27 cellular contexts compared by ENCODE assay signal in genomic region chr11:29438815-29439214, GRCh38.
DNase-seq lines count a peak whose midpoint lies in the region; ATAC-seq and TF ChIP-seq lines count a peak whose summit lies in the region.
"Had no signal": no experiment of that assay in that cellular context is flagged by ENCODE, and none has a peak within 500 bp of the region (broad histone marks: within the 10 kb centered on the region; RNA-seq: fewer than 3 reads in every experiment).

No MANE protein-coding gene starts in this region.

- 85 to 91% methylated on average over 1 of the region's 1 CpG for WGBS in lower leg skin, 2 donors

- CTCF ChIA-PET in WTC11 (lab: Charles Lee): no interaction called here

- H3K4me3 Mint-ChIP-seq in WTC11: no peak overlapping the region
- H3K4me3 Mint-ChIP-seq: B cell; CD14-positive monocyte; CD4-positive, alpha-beta memory T cell; CD4-positive, alpha-beta T cell; CD8-positive, alpha-beta memory T cell; CD8-positive, alpha-beta T cell had no signal

- peaks cover 15% of the 10 kb centered on the region for H3K9me3 Mint-ChIP-seq in WTC11
- H3K9me3 Mint-ChIP-seq: CD4-positive, alpha-beta T cell had no signal

- TF ChIP-seq CTCF in WTC11 (IDR thresholded peaks at IDR 0.05) (no peak), lower leg skin (IDR thresholded peaks at IDR 0.05) (no peak)

- no peak for TF ChIP-seq POLR2A in lower leg skin (IDR thresholded peaks at IDR 0.05)

- no peak for DNase-seq in WTC11 (ENCODE audit: low spot score)
- no peak for DNase-seq in lower leg skin (ENCODE audit: low spot score in 2 of 2)
- DNase-seq: 8988T; ACHN; AML-193; BE2C; C1 segment of cervical spinal cord; Caco-2; Calu3; CD4-positive, alpha-beta memory T cell; CD4-positive, alpha-beta T cell; CD4-positive, CD25-positive, alpha-beta regulatory T cell; CD8-positive, alpha-beta memory T cell; CD8-positive, alpha-beta T cell; COR-L47; DMS 273 treated with DMSO at 0.1 percent for 48 hours; DMS153; DMS53; DMS79; DMS79 treated with DMSO at 0.1 percent for 48 hours; DND-41; EL had no signal

- intact Hi-C loops in lower leg skin (cut with DNase I; ENCODE audit: low total_unique reads): loop anchor here (10.0 kb wide), 1 partner anchor 1476 kb away; no protein-coding TSS in a partner anchor

- no peaks in the 10 kb centered on the region for H3K36me3 Mint-ChIP-seq in WTC11
- H3K36me3 Mint-ChIP-seq: CD14-positive monocyte; CD4-positive, alpha-beta memory T cell; CD4-positive, CD25-positive, alpha-beta regulatory T cell; CD8-positive, alpha-beta memory T cell; CD8-positive, alpha-beta T cell had no signal

- H3K4me3 ChIP-seq in lower leg skin (ENCODE audit: low read depth, poor library complexity, severe bottlenecking): no peak overlapping the region
- H3K4me3 ChIP-seq: A549; BLaER1; BLaER1 treated with 17β-estradiol and CSF1 and Interleukin-3, amounts not matched to agents 10 nM and 100 nM had no signal

- no peak for ATAC-seq in WTC11
- ATAC-seq: A549; CD8-positive, alpha-beta T cell had no signal

- POLR2A ChIA-PET in WTC11 (lab: Charles Lee): no interaction called here

- no peak overlapping the region for H3K27ac Mint-ChIP-seq in WTC11
- H3K27ac Mint-ChIP-seq: B cell; CD4-positive, alpha-beta memory T cell; CD4-positive, alpha-beta T cell; CD4-positive, CD25-positive, alpha-beta regulatory T cell; CD8-positive, alpha-beta memory T cell; CD8-positive, alpha-beta T cell had no signal

- H3K4me1 Mint-ChIP-seq in WTC11: no peaks in the 10 kb centered on the region
- H3K4me1 Mint-ChIP-seq: B cell; CD14-positive monocyte; CD4-positive, alpha-beta memory T cell; CD4-positive, CD25-positive, alpha-beta regulatory T cell; CD8-positive, alpha-beta memory T cell had no signal

- no peaks in the 10 kb centered on the region for H3K27me3 Mint-ChIP-seq in WTC11 (ENCODE audit: low read depth)
- H3K27me3 Mint-ChIP-seq: B cell; CD4-positive, alpha-beta memory T cell; CD4-positive, alpha-beta T cell; CD4-positive, CD25-positive, alpha-beta regulatory T cell; CD8-positive, alpha-beta memory T cell had no signal

TF ChIP-seq in WTC11, 78 proteins besides CTCF, POLR2A, EP300 and RAD21:
- TF ChIP-seq ATF6 (CRISPR knock-in tag; IDR thresholded peaks at IDR 0.05) (no peak), HMGA2 (CRISPR knock-in tag; IDR thresholded peaks at IDR 0.05) (peak; percentile 92)
